In genomic region chr4:84750260-84750955, GRCh38 we compare ENCODE assay signal across 8 cellular contexts.
DNase-seq lines count a peak whose midpoint lies in the region; ATAC-seq and TF ChIP-seq lines count a peak whose summit lies in the region.

No MANE protein-coding gene starts in this region.

- ATAC-seq in GM18502 (IDR thresholded peaks at IDR 0.05; ENCODE audit: poor library complexity, unreplicated experiment) (peak; percentile 86), HG03025 (IDR thresholded peaks at IDR 0.05; ENCODE audit: low FRiP score, unreplicated experiment) (peak; percentile 73)

- TF ChIP-seq POLR2A in uterus (IDR thresholded peaks at IDR 0.05): no peak

- H3K4me3 Mint-ChIP-seq in activated naive CD4-positive, alpha-beta T cell treated with anti-CD3 and anti-CD28 coated beads for 36 hours: no peak overlapping the region

- CTCF ChIA-PET in activated naive CD4-positive, alpha-beta T cell treated with anti-CD3 and anti-CD28 coated beads for 36 hours (lab: Charles Lee): interaction anchor here (0.6 to 3.2 kb wide), 7 partner anchors 9 to 916 kb away, joined by 3 to 18 read pairs (median 6); no protein-coding TSS in a partner anchor

- DNase-seq in AG08396 (ENCODE audit: low spot score) (peak; percentile 48), NCI-H460 (ENCODE audit: extremely low read depth, low read depth) (peak; percentile 27), brain microvascular endothelial cell (peak; percentile 7), kidney glomerular epithelial cell (lab: John Stamatoyannopoulos, UW) (peak; percentile 58), uterus (no peak)
- no peak for DNase-seq in activated naive CD4-positive, alpha-beta T cell treated with anti-CD3 and anti-CD28 coated beads for 36 hours

- no peaks in the 10 kb centered on the region for H3K4me1 Mint-ChIP-seq in activated naive CD4-positive, alpha-beta T cell treated with anti-CD3 and anti-CD28 coated beads for 36 hours (ENCODE audit: low read depth)

- H3K27ac ChIP-seq in brain microvascular endothelial cell (no peak overlapping the region), uterus (no peak overlapping the region)

- intact Hi-C loops in uterus (cut with DNase I; ENCODE audit: low total_unique reads): loop anchor here (5.0 kb wide), 1 partner anchor 217 kb away; the partner anchor contains the start of gene WDFY3
- intact Hi-C loops in activated naive CD4-positive, alpha-beta T cell treated with anti-CD3 and anti-CD28 coated beads for 36 hours (cut with micrococcal nuclease): loop anchor here (1.0 kb wide), 2 partner anchors 172 to 221 kb away; no protein-coding TSS in a partner anchor

- H3K4me1 ChIP-seq in uterus: no peaks in the 10 kb centered on the region

- peak; percentile 59 for TF ChIP-seq CTCF in brain microvascular endothelial cell (IDR thresholded peaks at IDR 0.05; ENCODE audit: low read depth, low read length, missing control alignments)
- TF ChIP-seq CTCF in uterus (IDR thresholded peaks at IDR 0.05): peak; percentile 52 to 68 (median 60)

- in situ Hi-C loops in brain microvascular endothelial cell (cut with HindIII; ENCODE audit: low pct_ligation_motif_present, low sequenced_read_pairs): no loop called here

- H3K27me3 ChIP-seq in brain microvascular endothelial cell (replicated peaks): no peaks in the 10 kb centered on the region
- H3K27me3 ChIP-seq in uterus: no peaks in the 10 kb centered on the region

- peaks cover 17% of the 10 kb centered on the region for H3K36me3 ChIP-seq in brain microvascular endothelial cell (replicated peaks)
- H3K36me3 ChIP-seq in uterus: no peaks in the 10 kb centered on the region

- H3K36me3 Mint-ChIP-seq in activated naive CD4-positive, alpha-beta T cell treated with anti-CD3 and anti-CD28 coated beads for 36 hours (ENCODE audit: low read depth): no peaks in the 10 kb centered on the region

- no peak overlapping the region for H3K27ac Mint-ChIP-seq in activated naive CD4-positive, alpha-beta T cell treated with anti-CD3 and anti-CD28 coated beads for 36 hours

- H3K4me3 ChIP-seq in brain microvascular endothelial cell (ENCODE audit: low read depth, low read length) (no peak overlapping the region), uterus (no peak overlapping the region)

- H3K9me3 ChIP-seq in uterus: no peaks in the 10 kb centered on the region

- H3K9me3 Mint-ChIP-seq in activated naive CD4-positive, alpha-beta T cell treated with anti-CD3 and anti-CD28 coated beads for 36 hours: no peaks in the 10 kb centered on the region

- peaks cover 2% of the 10 kb centered on the region for H3K27me3 Mint-ChIP-seq in activated naive CD4-positive, alpha-beta T cell treated with anti-CD3 and anti-CD28 coated beads for 36 hours (ENCODE audit: low read depth)

Comparison
In these comparisons a context has a peak if more than half of its experiments do, and no peak if none do; other contexts are left out.
1. DNase-seq: peak in AG08396 (single experiment), NCI-H460 (single experiment), brain microvascular endothelial cell (single experiment) and kidney glomerular epithelial cell (single experiment); none in uterus (0 of 2) and activated naive CD4-positive, alpha-beta T cell treated with anti-CD3 and anti-CD28 coated beads for 36 hours (single experiment).